7 cellular contexts compared by ENCODE assay signal in genomic region chr4:163167333-163167626, GRCh38. TPM values are rescaled to one million over a fixed set of nuclear protein-coding genes. Genes with fewer than 3 reads are reported as not detected.
DNase-seq lines count a peak whose midpoint lies in the region; ATAC-seq and TF ChIP-seq lines count a peak whose summit lies in the region.

No MANE protein-coding gene starts in this region.

- H3K9ac ChIP-seq in HUES48 (ENCODE audit: low read depth, low read length) (peak overlapping the region; percentile 95), iPS-20b (ENCODE audit: low read depth, low read length) (peak overlapping the region; percentile 86; the same call in 1 of the 2 replicates), stomach smooth muscle (ENCODE audit: low read length in 2 of 2) (peak overlapping the region; percentile 74 to 85)

- peaks cover 28% of the 10 kb centered on the region for H3K36me3 Mint-ChIP-seq in activated naive CD8-positive, alpha-beta T cell treated with anti-CD3 and anti-CD28 coated beads for 36 hours

- H3K27ac Mint-ChIP-seq in activated naive CD8-positive, alpha-beta T cell treated with anti-CD3 and anti-CD28 coated beads for 36 hours: peak overlapping the region; percentile 95

- H3K27me3 ChIP-seq in HUES48 (ENCODE audit: control insufficient read depth, insufficient read depth, low read length) (no peaks in the 10 kb centered on the region), iPS-20b (ENCODE audit: insufficient read depth, low read length) (no peaks in the 10 kb centered on the region), stomach smooth muscle (ENCODE audit: control insufficient read depth in 1 of 2, insufficient read depth in 2 of 2, low read length in 2 of 2) (no peaks in the 10 kb centered on the region)

- no peak for TF ChIP-seq CTCF in GM20000 (IDR thresholded peaks at IDR 0.05; ENCODE audit: extremely low read depth, missing control alignments)

- no peaks in the 10 kb centered on the region for H3K9me3 ChIP-seq in HUES48 (ENCODE audit: control insufficient read depth, insufficient read depth, low read length)
- H3K9me3 ChIP-seq in iPS-20b (ENCODE audit: insufficient read depth, low read depth, low read length): no peaks in the 10 kb centered on the region
- H3K9me3 ChIP-seq in stomach smooth muscle (ENCODE audit: control insufficient read depth in 2 of 2, low read length in 2 of 2): no peaks in the 10 kb centered on the region

- DNase-seq in activated naive CD8-positive, alpha-beta T cell treated with anti-CD3 and anti-CD28 coated beads for 36 hours: no peak
- DNase-seq in NCI-H82 treated with DMSO at 0.1 percent for 48 hours (lab: John Stamatoyannopoulos, UW; ENCODE audit: unreplicated experiment): no peak
- no peak for DNase-seq in GM20000 (ENCODE audit: low spot score)

- ATAC-seq in HG02884 (IDR thresholded peaks at IDR 0.05; ENCODE audit: unreplicated experiment): no peak

- H3K4me3 Mint-ChIP-seq in activated naive CD8-positive, alpha-beta T cell treated with anti-CD3 and anti-CD28 coated beads for 36 hours: peak overlapping the region; percentile 85

- no peaks in the 10 kb centered on the region for H3K9me3 Mint-ChIP-seq in activated naive CD8-positive, alpha-beta T cell treated with anti-CD3 and anti-CD28 coated beads for 36 hours

- H3K27ac ChIP-seq in HUES48 (ENCODE audit: low read depth, low read length) (peak overlapping the region; percentile 89), iPS-20b (ENCODE audit: low read length) (no peak overlapping the region), stomach smooth muscle (ENCODE audit: low read length) (peak overlapping the region; percentile 82)

- H3K4me1 ChIP-seq in HUES48 (ENCODE audit: control insufficient read depth, insufficient read depth, low read length) (peaks cover 35% of the 10 kb centered on the region), iPS-20b (ENCODE audit: insufficient read depth, low read length) (peaks cover 3% of the 10 kb centered on the region; the same call in 1 of the 2 replicates), stomach smooth muscle (ENCODE audit: control insufficient read depth, insufficient read depth, low read length) (peaks cover 9% of the 10 kb centered on the region)

- peaks cover 30% of the 10 kb centered on the region for H3K4me1 Mint-ChIP-seq in activated naive CD8-positive, alpha-beta T cell treated with anti-CD3 and anti-CD28 coated beads for 36 hours

- peaks cover 19% of the 10 kb centered on the region for H3K36me3 ChIP-seq in HUES48 (ENCODE audit: control insufficient read depth, insufficient read depth, low read length)
- H3K36me3 ChIP-seq in iPS-20b (ENCODE audit: insufficient read depth, low read depth, low read length): peaks cover 19% of the 10 kb centered on the region
- peaks cover 0 to 4% of the 10 kb centered on the region in 2 donors for H3K36me3 ChIP-seq in stomach smooth muscle (ENCODE audit: control insufficient read depth in 2 of 2, insufficient read depth in 2 of 2, low read length in 2 of 2)

- peak overlapping the region; percentile 99 for H3K4me3 ChIP-seq in HUES48 (ENCODE audit: low read depth, low read length)
- H3K4me3 ChIP-seq in iPS-20b (ENCODE audit: low read length): peak overlapping the region; percentile 85
- peak overlapping the region; percentile 78 to 88 for H3K4me3 ChIP-seq in stomach smooth muscle (ENCODE audit: low read length in 2 of 2)

- H3K27me3 Mint-ChIP-seq in activated naive CD8-positive, alpha-beta T cell treated with anti-CD3 and anti-CD28 coated beads for 36 hours: no peaks in the 10 kb centered on the region

RNA-seq across cellular contexts. Expression of gene NAF1, which starts 0.6 kb away (rescaled TPM):
- total RNA-seq in activated naive CD8-positive, alpha-beta T cell treated with anti-CD3 and anti-CD28 coated beads for 36 hours: 10 to 100 TPM; 34.3 to 34.8 TPM
